Comparison of ENCODE assay signal across 8 cellular contexts in genomic region chr16:84952335-84953050, GRCh38. TPM values are rescaled to one million over a fixed set of nuclear protein-coding genes. Genes with fewer than 3 reads are reported as not detected.
DNase-seq lines count a peak whose midpoint lies in the region; ATAC-seq, FAIRE-seq and TF ChIP-seq lines count a peak whose summit lies in the region.

No MANE protein-coding gene starts in this region.

- H3K9ac ChIP-seq in MM.1S (ENCODE audit: low read length) (no peak overlapping the region), parathyroid adenoma (no peak overlapping the region)

- DNase-seq in A549 (ENCODE audit: low read depth in 1 of 2, low spot score in 1 of 2): peak; percentile 80
- peak; percentile 31 for DNase-seq in MM.1S
- DNase-seq in SJSA1 (ENCODE audit: low read depth in 1 of 2, low spot score in 2 of 2): peak; percentile 64 to 80
- peak; percentile 68 for DNase-seq in activated naive CD4-positive, alpha-beta T cell treated with Interleukin-2 at 50 U/mL for 16 hours
- peak; percentile 82 for DNase-seq in glomerular visceral epithelial cell (ENCODE audit: extremely low spot score)
- peak; percentile 57 to 96 for DNase-seq in tibial nerve (ENCODE audit: low spot score in 2 of 2)

- no peaks in the 10 kb centered on the region for H3K9me3 ChIP-seq in A549
- H3K9me3 ChIP-seq in MM.1S (replicated peaks; ENCODE audit: insufficient read depth, low read length): no peaks in the 10 kb centered on the region
- H3K9me3 ChIP-seq in SJSA1 (replicated peaks): no peaks in the 10 kb centered on the region
- H3K9me3 ChIP-seq in parathyroid adenoma (ENCODE audit: control insufficient read depth, low read length): no peaks in the 10 kb centered on the region
- no peaks in the 10 kb centered on the region for H3K9me3 ChIP-seq in tibial nerve

- H3K4me1 ChIP-seq in A549 (no peaks in the 10 kb centered on the region), MM.1S (ENCODE audit: low read length) (no peaks in the 10 kb centered on the region), SJSA1 (replicated peaks) (no peaks in the 10 kb centered on the region), parathyroid adenoma (no peaks in the 10 kb centered on the region), tibial nerve (peaks cover 0 to 17% (median 9%) of the 10 kb centered on the region in 4 donors)

- no peaks in the 10 kb centered on the region for H3K79me2 ChIP-seq in MM.1S (ENCODE audit: low read length)
- H3K79me2 ChIP-seq in parathyroid adenoma: no peaks in the 10 kb centered on the region

- H3F3A ChIP-seq in MM.1S (ENCODE audit: insufficient read depth, low read length): no peaks in the 10 kb centered on the region

- TF ChIP-seq POLR2A in A549 (IDR thresholded peaks at IDR 0.05; ENCODE audit: low read length) (no peak), tibial nerve (IDR thresholded peaks at IDR 0.05) (no peak)

- peak; percentile 68 to 81 for TF ChIP-seq RAD21 in A549 (conservative IDR thresholded peaks at IDR 0.05 in 1 of 2, IDR thresholded peaks at IDR 0.05 in 1 of 2)

- H2AFZ ChIP-seq in MM.1S (ENCODE audit: low read length) (no peak overlapping the region), parathyroid adenoma (no peak overlapping the region)

- TF ChIP-seq EP300 in A549 (IDR thresholded peaks at IDR 0.05): no peak
- no peak for TF ChIP-seq EP300 in tibial nerve (IDR thresholded peaks at IDR 0.05)

- CTCF ChIA-PET in A549 (lab: Yijun Ruan, JAX): interaction anchor here (0.7 to 11.2 kb wide), 54 partner anchors 9 to 675 kb away, joined by 3 to 219 read pairs (median 6); partner anchors contain the start of gene CRISPLD2

- H4K20me1 ChIP-seq in MM.1S (ENCODE audit: insufficient read depth, low read length): no peaks in the 10 kb centered on the region

- ATAC-seq in A549 (peak; percentile 89 to 97), GM18867 (IDR thresholded peaks at IDR 0.05; ENCODE audit: unreplicated experiment) (peak; percentile 68)

- H3K27ac ChIP-seq in A549: no peak overlapping the region
- no peak overlapping the region for H3K27ac ChIP-seq in MM.1S (ENCODE audit: low read length)
- H3K27ac ChIP-seq in SJSA1: no peak overlapping the region
- H3K27ac ChIP-seq in parathyroid adenoma: no peak overlapping the region
- H3K27ac ChIP-seq in tibial nerve: peak overlapping the region in 1 of 4 donors; percentile 63

- H3K27me3 ChIP-seq in MM.1S (replicated peaks; ENCODE audit: insufficient read depth, low read length) (peaks cover 9% of the 10 kb centered on the region), SJSA1 (replicated peaks) (no peaks in the 10 kb centered on the region), parathyroid adenoma (ENCODE audit: control insufficient read depth, insufficient read depth, low read length) (no peaks in the 10 kb centered on the region), tibial nerve (no peaks in the 10 kb centered on the region)

- WGBS in A549 (ENCODE audit: missing lambda C conversion rate): 35% methylated on average over 11 of the region's 11 CpGs
- WGBS in tibial nerve, 2 donors: 43% methylated on average over 10 to 11 of the region's 11 CpGs

- H3K4me3 ChIP-seq in A549: no peak overlapping the region
- H3K4me3 ChIP-seq in MM.1S (ENCODE audit: low read length): no peak overlapping the region
- no peak overlapping the region for H3K4me3 ChIP-seq in SJSA1
- no peak overlapping the region for H3K4me3 ChIP-seq in parathyroid adenoma (ENCODE audit: low read depth, low read length)
- H3K4me3 ChIP-seq in tibial nerve: no peak overlapping the region

- H3K36me3 ChIP-seq in MM.1S (replicated peaks; ENCODE audit: insufficient read depth, low read length): no peaks in the 10 kb centered on the region
- no peaks in the 10 kb centered on the region for H3K36me3 ChIP-seq in SJSA1
- no peaks in the 10 kb centered on the region for H3K36me3 ChIP-seq in parathyroid adenoma (ENCODE audit: control insufficient read depth, insufficient read depth, low read length)
- no peaks in the 10 kb centered on the region for H3K36me3 ChIP-seq in tibial nerve

- no peaks in the 10 kb centered on the region for H3K9me2 ChIP-seq in MM.1S (replicated peaks; ENCODE audit: insufficient read depth, low read length)

- FAIRE-seq in A549 (lab: Jason Lieb, UNC): no peak

- H3K4me2 ChIP-seq in A549: no peak overlapping the region
- no peak overlapping the region for H3K4me2 ChIP-seq in MM.1S (ENCODE audit: low read depth, low read length)
- no peak overlapping the region for H3K4me2 ChIP-seq in parathyroid adenoma (ENCODE audit: low read length)

- TF ChIP-seq CTCF in A549 (IDR thresholded peaks at IDR 0.05): peak; percentile 78
- peak; percentile 58 for TF ChIP-seq CTCF in MM.1S (IDR thresholded peaks at IDR 0.05; ENCODE audit: low read length)
- peak; percentile 89 for TF ChIP-seq CTCF in parathyroid adenoma (IDR thresholded peaks at IDR 0.05)
- TF ChIP-seq CTCF in tibial nerve (IDR thresholded peaks at IDR 0.05): peak; percentile 85 to 95 (median 88)

- POLR2A ChIA-PET in A549 (lab: Yijun Ruan, JAX): interaction anchor here (0.5 to 0.8 kb wide), 2 partner anchors 16 to 132 kb away, joined by 4 to 5 read pairs; partner anchors contain the start of gene CRISPLD2

TF ChIP-seq in A549, 52 proteins besides CTCF, POLR2A, EP300 and RAD21:
- TF ChIP-seq SMC3 (IDR thresholded peaks at IDR 0.05): peak; percentile 90
- no peak for TF ChIP-seq USF2 (IDR thresholded peaks at IDR 0.05)
TF ChIP-seq in A549: peak in this region for 1.

RNA-seq across cellular contexts. Expression of gene ZDHHC7, which starts 58.8 kb away (rescaled TPM):
- polyA plus RNA-seq in A549 (2011; rRNA removed): 58.0 and 88.6 TPM in 2 replicates
- polyA plus RNA-seq in A549 (2012; cell fraction: cytosol; rRNA removed): 65.9 and 68.3 TPM in 2 replicates
- polyA plus RNA-seq in A549 (2012; cell fraction: nucleus; rRNA removed): 54.7 and 55.5 TPM in 2 replicates
- 39.4 to 43.7 TPM (median 42.3 TPM) in 3 replicates for polyA plus RNA-seq in A549 (2017; fragmentation: RNase III; extraction: RNeasy Plus Mini Kit Qiagen cat#74134 plus additional on column Dnase treatment)
- polyA minus RNA-seq in A549 (2011; rRNA and poly(A)+ RNA removed): 70.3 and 80.3 TPM in 2 replicates
- total RNA-seq in SJSA1 (2014; rRNA removed; shearing (Covaris generic)): 72.6 and 73.1 TPM in 2 replicates
- total RNA-seq in tibial nerve: 10 to 100 TPM; 58.1 to 75.6 (median 62.6) TPM

Comparison
In these comparisons a context has a peak if more than half of its experiments do, and no peak if none do; other contexts are left out.
1. DNase-seq: peak in every context shown above with its lines; median percentile 82 in glomerular visceral epithelial cell; 80 in A549; 76 in tibial nerve; 72 in SJSA1; 68 in activated naive CD4-positive, alpha-beta T cell treated with Interleukin-2 at 50 U/mL for 16 hours; 31 in MM.1S.